8 cellular contexts compared by ENCODE assay signal in the genomic region with DNA sequence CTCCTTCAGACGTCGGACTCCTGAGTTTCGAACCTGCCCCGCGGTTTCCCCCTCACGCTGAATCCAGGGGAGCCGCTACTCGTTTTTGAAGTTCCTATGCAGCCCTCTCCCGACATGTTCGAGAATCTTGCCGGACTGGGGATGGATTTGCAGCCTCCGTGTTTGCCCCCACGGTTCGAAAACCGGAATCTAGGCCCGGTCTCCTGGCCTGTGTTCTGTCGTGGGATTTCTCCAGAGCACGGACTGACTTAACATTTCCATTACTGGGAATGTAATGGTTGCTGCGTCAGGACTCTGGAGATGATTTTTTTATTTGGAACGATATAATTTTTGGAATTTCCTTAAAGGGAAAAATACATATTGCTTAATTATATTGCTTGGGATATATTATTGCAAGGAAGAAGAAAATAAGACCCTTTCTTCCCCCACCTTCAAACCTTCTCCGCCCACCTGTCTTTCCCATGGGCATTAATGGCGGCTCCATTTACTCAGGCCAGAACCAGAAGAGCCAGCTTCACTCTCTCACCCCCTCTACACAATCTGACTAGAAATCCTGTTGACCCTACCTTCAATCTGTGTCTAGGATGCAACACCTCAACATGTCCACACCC. TPM values are rescaled to one million over a fixed set of nuclear protein-coding genes. Genes with fewer than 3 reads are reported as not detected.
DNase-seq lines count a peak whose midpoint lies in the region; ATAC-seq and TF ChIP-seq lines count a peak whose summit lies in the region.

No MANE protein-coding gene starts in this region.

- no peak for ATAC-seq in WTC11
- no peak for ATAC-seq in stimulated activated naive B cell treated with anti-CD40 and anti-IgM and Interleukin-4, amounts not matched to agents 10 μg/mL and 1 μg/mL and 100 μg/mL, for 72 hours (replicated peaks)

- H3K4me3 ChIP-seq in iPS DF 6.9 (ENCODE audit: low read length), result peak overlapping the region; percentile 63; the same call in 1 of the 2 replicates

- H3K4me1 Mint-ChIP-seq in WTC11, result peaks cover 58% of the 10 kb centered on the region
- peaks cover 63 to 77% of the 10 kb centered on the region in 2 donors for H3K4me1 Mint-ChIP-seq in stimulated activated naive B cell treated with anti-CD40 and anti-IgM and Interleukin-4, amounts not matched to agents 10 μg/mL and 1 μg/mL and 100 μg/mL, for 72 hours

- peak overlapping the region; percentile 74 for H3K27ac Mint-ChIP-seq in WTC11
- peak overlapping the region; percentile 95 for H3K27ac Mint-ChIP-seq in stimulated activated naive B cell treated with anti-CD40 and anti-IgM and Interleukin-4, amounts not matched to agents 10 μg/mL and 1 μg/mL and 100 μg/mL, for 72 hours

- H3K4me3 Mint-ChIP-seq in WTC11, result peak overlapping the region; percentile 75
- H3K4me3 Mint-ChIP-seq in stimulated activated naive B cell treated with anti-CD40 and anti-IgM and Interleukin-4, amounts not matched to agents 10 μg/mL and 1 μg/mL and 100 μg/mL, for 72 hours, result peak overlapping the region; percentile 81 to 98

- peaks cover 3% of the 10 kb centered on the region; the same call in 1 of the 2 replicates for H3K27me3 Mint-ChIP-seq in WTC11 (ENCODE audit: low read depth)
- peaks cover 0 to 5% of the 10 kb centered on the region in 2 donors for H3K27me3 Mint-ChIP-seq in stimulated activated naive B cell treated with anti-CD40 and anti-IgM and Interleukin-4, amounts not matched to agents 10 μg/mL and 1 μg/mL and 100 μg/mL, for 72 hours

- CTCF ChIA-PET in WTC11 (lab: Charles Lee), result interaction anchor here (0.7 to 1.5 kb wide), 6 partner anchors 11 to 373 kb away, joined by 3 to 7 read pairs (median 4); no protein-coding TSS in a partner anchor

- no peak overlapping the region for H3K27ac ChIP-seq in iPS DF 6.9 (ENCODE audit: low read length)

- no peaks in the 10 kb centered on the region for H3K27me3 ChIP-seq in iPS DF 6.9 (ENCODE audit: control insufficient read depth, insufficient read depth, low read length)

- WGBS in iPS DF 6.9 (ENCODE audit: insufficient coverage, insufficient read length), result no CpG with 5 or more reads among the region's 22 CpGs

- no peaks in the 10 kb centered on the region for H3K9me3 Mint-ChIP-seq in WTC11
- peaks cover 0 to 2% of the 10 kb centered on the region in 2 donors for H3K9me3 Mint-ChIP-seq in stimulated activated naive B cell treated with anti-CD40 and anti-IgM and Interleukin-4, amounts not matched to agents 10 μg/mL and 1 μg/mL and 100 μg/mL, for 72 hours

- TF ChIP-seq CTCF in WTC11 (IDR thresholded peaks at IDR 0.05), result no peak

- POLR2A ChIA-PET in WTC11 (lab: Charles Lee), result interaction anchor here (0.6 to 1.2 kb wide), 3 partner anchors 14 to 25 kb away, joined by 3 to 15 read pairs (median 4); no protein-coding TSS in a partner anchor

- H3K4me1 ChIP-seq in iPS DF 6.9 (ENCODE audit: control insufficient read depth, insufficient read depth, low read length), result peaks cover 4% of the 10 kb centered on the region; the same call in 1 of the 2 replicates

- peaks cover 9% of the 10 kb centered on the region; the same call in 1 of the 2 replicates for H3K36me3 Mint-ChIP-seq in WTC11
- peaks cover 83 to 88% of the 10 kb centered on the region in 2 donors for H3K36me3 Mint-ChIP-seq in stimulated activated naive B cell treated with anti-CD40 and anti-IgM and Interleukin-4, amounts not matched to agents 10 μg/mL and 1 μg/mL and 100 μg/mL, for 72 hours

- H3K36me3 ChIP-seq in iPS DF 6.9 (ENCODE audit: control insufficient read depth, insufficient read depth, low read length), result no peaks in the 10 kb centered on the region

- no peaks in the 10 kb centered on the region for H3K9me3 ChIP-seq in iPS DF 6.9 (ENCODE audit: control insufficient read depth, insufficient read depth, low read length)

- DNase-seq in SIG-M5 treated with dmso at 0.1 percent for 504 hours (lab: John Stamatoyannopoulos, UW; ENCODE audit: unreplicated experiment), result peak; percentile 58
- DNase-seq in SIG-M5 (lab: John Stamatoyannopoulos, UW), result no peak
- no peak for DNase-seq in WTC11 (ENCODE audit: low spot score)
- no peak for DNase-seq in iPS DF 6.9 (ENCODE audit: low read depth, low spot score)
- no peak for DNase-seq in stimulated activated naive B cell treated with anti-CD40 and anti-IgM and Interleukin-4, amounts not matched to agents 10 μg/mL and 1 μg/mL and 100 μg/mL, for 72 hours
- DNase-seq in stimulated activated CD4-positive, alpha-beta T cell treated with anti-CD3 and anti-CD28 coated beads, Interleukin-4, amount 100 ng/mL, for 1 hour, result no peak
- DNase-seq in effector CD8-positive, alpha-beta T cell (lab: John Stamatoyannopoulos, UW), result no peak
- no peak for DNase-seq in stimulated activated naive CD4-positive, alpha-beta T cell (lab: John Stamatoyannopoulos, UW)

TF ChIP-seq in WTC11, 78 proteins besides CTCF, POLR2A, EP300 and RAD21:
- TF ChIP-seq, protein P1, sequence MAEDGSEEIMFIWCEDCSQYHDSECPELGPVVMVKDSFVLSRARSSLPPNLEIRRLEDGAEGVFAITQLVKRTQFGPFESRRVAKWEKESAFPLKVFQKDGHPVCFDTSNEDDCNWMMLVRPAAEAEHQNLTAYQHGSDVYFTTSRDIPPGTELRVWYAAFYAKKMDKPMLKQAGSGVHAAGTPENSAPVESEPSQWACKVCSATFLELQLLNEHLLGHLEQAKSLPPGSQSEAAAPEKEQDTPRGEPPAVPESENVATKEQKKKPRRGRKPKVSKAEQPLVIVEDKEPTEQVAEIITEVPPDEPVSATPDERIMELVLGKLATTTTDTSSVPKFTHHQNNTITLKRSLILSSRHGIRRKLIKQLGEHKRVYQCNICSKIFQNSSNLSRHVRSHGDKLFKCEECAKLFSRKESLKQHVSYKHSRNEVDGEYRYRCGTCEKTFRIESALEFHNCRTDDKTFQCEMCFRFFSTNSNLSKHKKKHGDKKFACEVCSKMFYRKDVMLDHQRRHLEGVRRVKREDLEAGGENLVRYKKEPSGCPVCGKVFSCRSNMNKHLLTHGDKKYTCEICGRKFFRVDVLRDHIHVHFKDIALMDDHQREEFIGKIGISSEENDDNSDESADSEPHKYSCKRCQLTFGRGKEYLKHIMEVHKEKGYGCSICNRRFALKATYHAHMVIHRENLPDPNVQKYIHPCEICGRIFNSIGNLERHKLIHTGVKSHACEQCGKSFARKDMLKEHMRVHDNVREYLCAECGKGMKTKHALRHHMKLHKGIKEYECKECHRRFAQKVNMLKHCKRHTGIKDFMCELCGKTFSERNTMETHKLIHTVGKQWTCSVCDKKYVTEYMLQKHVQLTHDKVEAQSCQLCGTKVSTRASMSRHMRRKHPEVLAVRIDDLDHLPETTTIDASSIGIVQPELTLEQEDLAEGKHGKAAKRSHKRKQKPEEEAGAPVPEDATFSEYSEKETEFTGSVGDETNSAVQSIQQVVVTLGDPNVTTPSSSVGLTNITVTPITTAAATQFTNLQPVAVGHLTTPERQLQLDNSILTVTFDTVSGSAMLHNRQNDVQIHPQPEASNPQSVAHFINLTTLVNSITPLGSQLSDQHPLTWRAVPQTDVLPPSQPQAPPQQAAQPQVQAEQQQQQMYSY (CRISPR knock-in tag; IDR thresholded peaks at IDR 0.05), result peak; percentile 80
- no peak for TF ChIP-seq CBFB (CRISPR knock-in tag; IDR thresholded peaks at IDR 0.05; ENCODE audit: low read depth)

RNA-seq across cellular contexts. Expression of gene MGAT1, which starts 8.5 kb away (rescaled TPM):
- 78.4 to 93.6 TPM (median 86.3 TPM) in 3 replicates for total RNA-seq in WTC11 (2021)

RNA-seq across cellular contexts. Expression of gene ZFP62, which starts 50.0 kb away (rescaled TPM):
- total RNA-seq in WTC11 (2021), result 35.7 to 41.2 TPM (median 39.5 TPM) in 3 replicates
